Comparison of ENCODE assay signal across 17 cellular contexts in genomic region chr9:97310023-97310422, GRCh38. TPM values are rescaled to one million over a fixed set of nuclear protein-coding genes. Genes with fewer than 3 reads are reported as not detected.
DNase-seq lines count a peak whose midpoint lies in the region; TF ChIP-seq lines count a peak whose summit lies in the region.
"Had no signal": no experiment of that assay in that cellular context is flagged by ENCODE, and none has a peak within 500 bp of the region (broad histone marks: within the 10 kb centered on the region; RNA-seq: fewer than 3 reads in every experiment).

No MANE protein-coding gene starts in this region.

- TF ChIP-seq POLR2A in spleen (IDR thresholded peaks at IDR 0.05): no peak

- no peaks in the 10 kb centered on the region for H3K27me3 Mint-ChIP-seq in neural crest cell (ENCODE audit: low read depth)

- H3K36me3 Mint-ChIP-seq in neural crest cell (ENCODE audit: low read depth): peaks cover 3% of the 10 kb centered on the region

- no peaks in the 10 kb centered on the region for H3K9me3 ChIP-seq in spleen
- H3K9me3 ChIP-seq: Caco-2 had no signal

- peaks cover 0 to 61% (median 24%) of the 10 kb centered on the region in 6 donors for H3K36me3 ChIP-seq in spleen
- H3K36me3 ChIP-seq: BLaER1 treated with 17β-estradiol and CSF1 and Interleukin-3, amounts not matched to agents 10 nM and 100 nM had no signal

- H3K27ac Mint-ChIP-seq in neural crest cell (ENCODE audit: unreplicated experiment): peak overlapping the region; percentile 71
- H3K27ac Mint-ChIP-seq: B cell; CD4-positive, alpha-beta T cell; CD8-positive, alpha-beta T cell had no signal

- peaks cover 0 to 11% (median 4%) of the 10 kb centered on the region in 6 donors for H3K4me1 ChIP-seq in spleen
- H3K4me1 ChIP-seq: A549; BLaER1 treated with 17β-estradiol and CSF1 and Interleukin-3, amounts not matched to agents 10 nM and 100 nM had no signal

- no peak overlapping the region for H3K4me3 Mint-ChIP-seq in neural crest cell
- H3K4me3 Mint-ChIP-seq: B cell; CD4-positive, alpha-beta T cell; CD8-positive, alpha-beta T cell had no signal

- intact Hi-C loops in spleen (cut with DNase I; ENCODE audit: low total_unique reads): no loop called here

- H3K4me3 ChIP-seq in spleen: no peak overlapping the region
- H3K4me3 ChIP-seq: A549; BLaER1 treated with 17β-estradiol and CSF1 and Interleukin-3, amounts not matched to agents 10 nM and 100 nM had no signal

- peak; percentile 57 for DNase-seq in activated effector memory CD4-positive, alpha-beta T cell treated with anti-CD3 and anti-CD28 coated beads, Interleukin-2, amount 50 U/mL, for 16 hours
- no peak for DNase-seq in activated effector memory CD4-positive, alpha-beta T cell treated with Interleukin-2 at 50 U/mL for 16 hours
- DNase-seq in neural crest cell (ENCODE audit: low read depth, low spot score) (no peak), H4 (ENCODE audit: low spot score) (no peak), spleen (no peak)
- DNase-seq: AML-193; Caco-2; Calu3; CD4-positive, alpha-beta T cell; CD8-positive, alpha-beta T cell; DMS79 treated with DMSO at 0.1 percent for 48 hours; GF-D8 had no signal

- H3K4me1 Mint-ChIP-seq in neural crest cell: peaks cover 7% of the 10 kb centered on the region
- H3K4me1 Mint-ChIP-seq: B cell had no signal

- TF ChIP-seq CTCF in neural crest cell (conservative IDR thresholded peaks at IDR 0.05) (no peak), spleen (IDR thresholded peaks at IDR 0.05 in 8 of 11, conservative IDR thresholded peaks at IDR 0.05 in 3 of 11) (no peak)

- peaks cover 0 to 5% (median 0%) of the 10 kb centered on the region in 7 donors for H3K27me3 ChIP-seq in spleen (replicated peaks in 1 of 7)
- H3K27me3 ChIP-seq: BLaER1 treated with 17β-estradiol and CSF1 and Interleukin-3, amounts not matched to agents 10 nM and 100 nM had no signal

- H3K27ac ChIP-seq in spleen: no peak overlapping the region
- H3K27ac ChIP-seq: 22Rv1; A549; BLaER1 treated with 17β-estradiol and CSF1 and Interleukin-3, amounts not matched to agents 10 nM and 100 nM; C4-2B had no signal

- 84 to 100% (median 88%) methylated on average over 2 of the region's 2 CpGs for WGBS in spleen, 5 donors

- no peaks in the 10 kb centered on the region for H3K9me3 Mint-ChIP-seq in neural crest cell
- H3K9me3 Mint-ChIP-seq: CD4-positive, alpha-beta T cell; CD8-positive, alpha-beta T cell had no signal

RNA-seq across cellular contexts. Expression of gene CCDC180, which starts 2.6 kb away (rescaled TPM):
- total RNA-seq in neural crest cell (6.6 and 10.1 TPM in 2 replicates), spleen (10 to 100 TPM in 2 of 7 donors, 1 to 10 TPM in 5; 4.6 to 14.7 (median 9.5) TPM)
- total RNA-seq in H4 (2014; rRNA removed; shearing (Covaris generic)): 0.14 TPM in 1 of 2 replicates, not detected in the other
- 1 to 10 TPM; 3.3 to 4.2 (median 4.2) TPM for polyA plus RNA-seq in spleen
